Comparison of ENCODE assay signal across 8 cellular contexts in genomic region chr5:159184858-159185381, GRCh38. TPM values are rescaled to one million over a fixed set of nuclear protein-coding genes. Genes with fewer than 3 reads are reported as not detected.
DNase-seq lines count a peak whose midpoint lies in the region; ATAC-seq and TF ChIP-seq lines count a peak whose summit lies in the region.

No MANE protein-coding gene starts in this region.

- no peaks in the 10 kb centered on the region for H3K9me3 Mint-ChIP-seq in naive thymus-derived CD8-positive, alpha-beta T cell

- no peak overlapping the region for H3K4me3 Mint-ChIP-seq in naive thymus-derived CD8-positive, alpha-beta T cell

- H3K4me1 Mint-ChIP-seq in naive thymus-derived CD8-positive, alpha-beta T cell, result peaks cover 22 to 77% (median 50%) of the 10 kb centered on the region in 4 donors

- TF ChIP-seq POLR2A in gastroesophageal sphincter (IDR thresholded peaks at IDR 0.05) (no peak), body of pancreas (IDR thresholded peaks at IDR 0.05) (no peak)

- in situ Hi-C loops in astrocyte of the cerebellum (cut with HindIII; ENCODE audit: low sequenced_read_pairs), result no loop called here

- no peaks in the 10 kb centered on the region for H3K9me3 ChIP-seq in gastroesophageal sphincter
- H3K9me3 ChIP-seq in body of pancreas, result no peaks in the 10 kb centered on the region

- ATAC-seq in naive thymus-derived CD8-positive, alpha-beta T cell, result no peak
- no peak for ATAC-seq in GM19324 (IDR thresholded peaks at IDR 0.05; ENCODE audit: low FRiP score, unreplicated experiment)
- ATAC-seq in gastroesophageal sphincter, result no peak
- ATAC-seq in body of pancreas, result no peak

- no peak for TF ChIP-seq EP300 in gastroesophageal sphincter (IDR thresholded peaks at IDR 0.05)

- H3K27ac ChIP-seq in gastroesophageal sphincter (peak overlapping the region in 2 of 4 donors; percentile 49 to 53), body of pancreas (no peak overlapping the region)

- DNase-seq in GM12865 (ENCODE audit: low read depth), result peak; percentile 35
- peak; percentile 22 for DNase-seq in HS-27A (ENCODE audit: low read depth)
- DNase-seq in astrocyte of the cerebellum (ENCODE audit: low read depth), result peak; percentile 84
- DNase-seq in naive thymus-derived CD8-positive, alpha-beta T cell, result no peak
- DNase-seq in NCI-H524 treated with DMSO at 0.1 percent for 48 hours (lab: John Stamatoyannopoulos, UW), result no peak
- no peak for DNase-seq in body of pancreas

- no peaks in the 10 kb centered on the region for H3K27me3 Mint-ChIP-seq in naive thymus-derived CD8-positive, alpha-beta T cell

- H3K4me3 ChIP-seq in GM12865 (ENCODE audit: low read depth, low read length) (no peak overlapping the region), astrocyte of the cerebellum (ENCODE audit: low read depth, low read length) (no peak overlapping the region), gastroesophageal sphincter (no peak overlapping the region), body of pancreas (no peak overlapping the region)

- H3K27me3 ChIP-seq in gastroesophageal sphincter (no peaks in the 10 kb centered on the region), body of pancreas (no peaks in the 10 kb centered on the region)

- intact Hi-C loops in body of pancreas (cut with DNase I), result no loop called here

- peaks cover 7 to 59% (median 17%) of the 10 kb centered on the region in 3 donors for H3K4me1 ChIP-seq in gastroesophageal sphincter
- H3K4me1 ChIP-seq in body of pancreas, result peaks cover 10% of the 10 kb centered on the region

- POLR2A ChIA-PET in naive thymus-derived CD8-positive, alpha-beta T cell (lab: Charles Lee), result interaction anchor here (2.1 kb wide), 1 partner anchor 23 kb away, joined by 7 read pairs; no protein-coding TSS in a partner anchor

- H3K36me3 ChIP-seq in gastroesophageal sphincter (peaks cover 0 to 17% of the 10 kb centered on the region in 2 donors), body of pancreas (replicated peaks in 1 of 2; ENCODE audit: insufficient read depth in 1 of 2, low read depth in 2 of 2) (peaks cover 0 to 2% of the 10 kb centered on the region in 2 donors)

- no peak for TF ChIP-seq CTCF in GM12865 (IDR thresholded peaks at IDR 0.05; ENCODE audit: insufficient read depth, low read depth, low read length, missing control alignments)
- TF ChIP-seq CTCF in astrocyte of the cerebellum (IDR thresholded peaks at IDR 0.05; ENCODE audit: low read depth, low read length, missing control alignments), result no peak
- no peak for TF ChIP-seq CTCF in gastroesophageal sphincter (IDR thresholded peaks at IDR 0.05)
- no peak for TF ChIP-seq CTCF in body of pancreas (IDR thresholded peaks at IDR 0.05)

- peak overlapping the region in 8 of 10 donors; percentile 31 to 87 (median 59) for H3K27ac Mint-ChIP-seq in naive thymus-derived CD8-positive, alpha-beta T cell

- WGBS in gastroesophageal sphincter (ENCODE audit: low coverage in 1 of 2), 2 donors, result 27 to 34% methylated on average over 4 of the region's 4 CpGs
- 69 to 83% methylated on average over 4 of the region's 4 CpGs for WGBS in body of pancreas, 2 donors

- peaks cover 0 to 71% (median 16%) of the 10 kb centered on the region in 3 donors for H3K36me3 Mint-ChIP-seq in naive thymus-derived CD8-positive, alpha-beta T cell

RNA-seq across cellular contexts. Expression of gene RNF145, which starts 24.4 kb away (rescaled TPM):
- 10 to 100 TPM; 46.8 to 54.2 TPM for total RNA-seq in naive thymus-derived CD8-positive, alpha-beta T cell
- polyA plus RNA-seq in naive thymus-derived CD8-positive, alpha-beta T cell, result 10 to 100 TPM in 1 of 3 donors, 1 to 10 TPM in 2; 6.3 to 11.2 (median 7.4) TPM
- total RNA-seq in gastroesophageal sphincter (10 to 100 TPM; 39.3 to 89.4 (median 68.7) TPM), body of pancreas (10 to 100 TPM; 13.5 to 19.5 TPM)

Comparison
In these comparisons a context has a peak if more than half of its experiments do, and no peak if none do; other contexts are left out.
1. DNase-seq: peak in GM12865 (single experiment), HS-27A (single experiment) and astrocyte of the cerebellum (single experiment); none in naive thymus-derived CD8-positive, alpha-beta T cell (0 of 10), NCI-H524 treated with DMSO at 0.1 percent for 48 hours (single experiment) and body of pancreas (0 of 4).